In the genomic region with DNA sequence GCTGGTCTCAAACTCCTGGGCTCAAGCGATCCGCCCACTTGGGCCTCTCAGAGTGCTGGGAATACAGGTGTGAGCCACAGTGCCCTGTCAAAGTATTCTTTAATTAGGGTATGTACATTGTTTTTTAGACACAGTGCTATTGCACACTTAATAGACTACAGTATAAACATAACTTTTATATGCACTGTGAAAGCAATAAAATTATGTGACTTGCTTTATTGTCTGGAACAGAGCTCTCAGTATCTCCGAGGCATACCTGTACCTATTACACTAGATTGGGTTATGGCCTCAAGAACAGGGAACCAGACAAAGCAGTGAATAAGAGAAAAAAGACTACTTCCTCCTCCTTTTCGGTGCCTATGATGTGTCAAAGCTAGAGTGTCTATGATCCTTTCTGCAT, we compare ENCODE assay signal across 31 cellular contexts. TPM values are rescaled to one million over a fixed set of nuclear protein-coding genes. Genes with fewer than 3 reads are reported as not detected.
"Had no signal": no experiment of that assay in that cellular context is flagged by ENCODE, and none has a peak within 500 bp of the region (broad histone marks: within the 10 kb centered on the region; RNA-seq: fewer than 3 reads in every experiment).

No MANE protein-coding gene starts in this region.

- H3K36me3 Mint-ChIP-seq: activated CD8-positive, alpha-beta memory T cell treated with anti-CD3 and anti-CD28 coated beads, Interleukin-2, amount 10 ng/mL, durations not matched to agents 7 days and 5 days; activated naive CD4-positive, alpha-beta T cell treated with anti-CD3 and anti-CD28 coated beads, Interleukin-2, amount 50 U/mL, for 24 hours had no signal

- H3K4me3 ChIP-seq: ascending aorta, body of pancreas, K562, SJSA1 had no signal

- H3K4me3 Mint-ChIP-seq: activated B cell treated with CpG ODN at 0.5 μM for 24 hours; activated CD4-positive, alpha-beta T cell treated with anti-CD3 and anti-CD28 coated beads, Interleukin-2, amount 10 ng/mL, durations not matched to agents 24 days and 14 days; activated CD8-positive, alpha-beta memory T cell treated with anti-CD3 and anti-CD28 coated beads, Interleukin-2, amount 10 ng/mL, durations not matched to agents 7 days and 5 days; activated naive CD4-positive, alpha-beta T cell treated with anti-CD3 and anti-CD28 coated beads, Interleukin-2, amount 50 U/mL, for 24 hours; activated T-cell treated with anti-CD3 and anti-CD28 coated beads, Interleukin-2, amount 50 U/mL, for 24 hours; activated T-helper 1 cell treated with anti-CD3 and anti-CD28 coated beads, Interleukin-12 subunit alpha, Interleukin-12 subunit beta, Interleukin-2, Interleukin-4 antibody, amounts not matched to agents 30 ng/mL and 10 ng/mL and 1 ng/mL, durations not matched to agents 14 hours and 24 hours and 36 hours; T-helper 1 cell treated with Interleukin-12 subunit alpha and Interleukin-12 subunit beta and Interleukin-4 antibody, amounts not matched to agents 30 μg/mL and 1 μg/mL, for 36 hours had no signal

- H3K27me3 ChIP-seq: ascending aorta, body of pancreas, SJSA1 had no signal

- DNase-seq: activated B cell treated with CpG ODN at 0.5 μM for 24 hours; activated CD4-positive, alpha-beta T cell treated with anti-CD3 and anti-CD28 coated beads for 1 hour; activated CD4-positive, alpha-beta T cell treated with anti-CD3 and anti-CD28 coated beads, Interleukin-2, amount 10 ng/mL, durations not matched to agents 24 days and 14 days; activated CD4-positive, alpha-beta T cell treated with anti-CD3 and anti-CD28 coated beads, Interleukin-2, amount 50 U/mL, for 48 hours; activated CD8-positive, alpha-beta memory T cell treated with anti-CD3 and anti-CD28 coated beads, Interleukin-2, amount 10 ng/mL, durations not matched to agents 7 days and 5 days; activated effector memory CD4-positive, alpha-beta T cell treated with Interleukin-2 at 50 U/mL for 16 hours; activated naive CD4-positive, alpha-beta T cell; activated T-cell treated with anti-CD3 and anti-CD28 coated beads, Interleukin-2, amount 50 U/mL, for 24 hours; body of pancreas; central memory CD4-positive, alpha-beta T cell; Karpas-422; MV-4-11; NCI-H1105; NCI-H1436; NCI-H1694 treated with DMSO at 0.1 percent for 48 hours; NCI-H2029 treated with DMSO at 0.1 percent for 48 hours; NCI-H510A treated with DMSO at 0.1 percent for 48 hours; NCI-H69; NK-92 treated with Interleukin-12 subunit alpha and Interleukin-12 subunit beta, amount 100 ng/mL, for 24 hours; OCI-M1; SHP77 had no signal

- H3K27ac Mint-ChIP-seq: activated B cell treated with CpG ODN at 0.5 μM for 24 hours; activated CD4-positive, alpha-beta T cell treated with anti-CD3 and anti-CD28 coated beads, Interleukin-2, amount 10 ng/mL, durations not matched to agents 24 days and 14 days; activated CD8-positive, alpha-beta memory T cell treated with anti-CD3 and anti-CD28 coated beads, Interleukin-2, amount 10 ng/mL, durations not matched to agents 7 days and 5 days; activated naive CD4-positive, alpha-beta T cell treated with anti-CD3 and anti-CD28 coated beads, Interleukin-2, amount 50 U/mL, for 24 hours; activated T-cell treated with anti-CD3 and anti-CD28 coated beads, Interleukin-2, amount 50 U/mL, for 24 hours; activated T-helper 1 cell treated with anti-CD3 and anti-CD28 coated beads, Interleukin-12 subunit alpha, Interleukin-12 subunit beta, Interleukin-2, Interleukin-4 antibody, amounts not matched to agents 30 ng/mL and 10 ng/mL and 1 ng/mL, durations not matched to agents 14 hours and 24 hours and 36 hours; T-helper 1 cell treated with Interleukin-12 subunit alpha and Interleukin-12 subunit beta and Interleukin-4 antibody, amounts not matched to agents 30 μg/mL and 1 μg/mL, for 36 hours had no signal

- H3K4me1 ChIP-seq: ascending aorta, body of pancreas, SJSA1 had no signal

- ATAC-seq: activated CD8-positive, alpha-beta memory T cell treated with anti-CD3 and anti-CD28 coated beads, Interleukin-2, amount 10 ng/mL, durations not matched to agents 7 days and 5 days; body of pancreas; K562; SK-N-SH treated with all-trans-retinoic acid at 6 μM for 48 hours had no signal

- H3K9me3 ChIP-seq: ascending aorta, body of pancreas, SJSA1 had no signal

- H3K4me1 Mint-ChIP-seq: activated B cell treated with CpG ODN at 0.5 μM for 24 hours; activated CD4-positive, alpha-beta T cell treated with anti-CD3 and anti-CD28 coated beads, Interleukin-2, amount 10 ng/mL, durations not matched to agents 24 days and 14 days; activated CD8-positive, alpha-beta memory T cell treated with anti-CD3 and anti-CD28 coated beads, Interleukin-2, amount 10 ng/mL, durations not matched to agents 7 days and 5 days; activated naive CD4-positive, alpha-beta T cell treated with anti-CD3 and anti-CD28 coated beads, Interleukin-2, amount 50 U/mL, for 24 hours had no signal

- H3K36me3 ChIP-seq: ascending aorta, SJSA1 had no signal

- H3K27me3 Mint-ChIP-seq: activated B cell treated with CpG ODN at 0.5 μM for 24 hours; activated naive CD4-positive, alpha-beta T cell treated with anti-CD3 and anti-CD28 coated beads, Interleukin-2, amount 50 U/mL, for 24 hours; activated T-cell treated with anti-CD3 and anti-CD28 coated beads, Interleukin-2, amount 50 U/mL, for 24 hours had no signal

- H3K9me3 Mint-ChIP-seq: activated B cell treated with CpG ODN at 0.5 μM for 24 hours; activated CD4-positive, alpha-beta T cell treated with anti-CD3 and anti-CD28 coated beads, Interleukin-2, amount 10 ng/mL, durations not matched to agents 24 days and 14 days; activated naive CD4-positive, alpha-beta T cell treated with anti-CD3 and anti-CD28 coated beads, Interleukin-2, amount 50 U/mL, for 24 hours; activated T-cell treated with anti-CD3 and anti-CD28 coated beads, Interleukin-2, amount 50 U/mL, for 24 hours; activated T-helper 1 cell treated with anti-CD3 and anti-CD28 coated beads, Interleukin-12 subunit alpha, Interleukin-12 subunit beta, Interleukin-2, Interleukin-4 antibody, amounts not matched to agents 30 ng/mL and 10 ng/mL and 1 ng/mL, durations not matched to agents 14 hours and 24 hours and 36 hours; T-helper 1 cell treated with Interleukin-12 subunit alpha and Interleukin-12 subunit beta and Interleukin-4 antibody, amounts not matched to agents 30 μg/mL and 1 μg/mL, for 36 hours had no signal

- H3K27ac ChIP-seq: ascending aorta, body of pancreas, SJSA1 had no signal

RNA-seq across cellular contexts. Expression of a gene that starts 13.1 kb away (rescaled TPM):
- total RNA-seq: activated B cell treated with CpG ODN at 0.5 μM for 24 hours; activated CD4-positive, alpha-beta T cell treated with anti-CD3 and anti-CD28 coated beads, Interleukin-2, amount 10 ng/mL, durations not matched to agents 24 days and 14 days; activated CD8-positive, alpha-beta memory T cell treated with anti-CD3 and anti-CD28 coated beads, Interleukin-2, amount 10 ng/mL, durations not matched to agents 7 days and 5 days; activated T-helper 1 cell treated with anti-CD3 and anti-CD28 coated beads, Interleukin-12 subunit alpha, Interleukin-12 subunit beta, Interleukin-2, Interleukin-4 antibody, amounts not matched to agents 30 ng/mL and 10 ng/mL and 1 ng/mL, durations not matched to agents 14 hours and 24 hours and 36 hours; ascending aorta; body of pancreas; bronchial epithelial cell; chondrocyte; K562; M059J; SJSA1 had no signal
- polyA plus RNA-seq: K562 had no signal
